ENCODE assay signal across 8 cellular contexts in the genomic region with DNA sequence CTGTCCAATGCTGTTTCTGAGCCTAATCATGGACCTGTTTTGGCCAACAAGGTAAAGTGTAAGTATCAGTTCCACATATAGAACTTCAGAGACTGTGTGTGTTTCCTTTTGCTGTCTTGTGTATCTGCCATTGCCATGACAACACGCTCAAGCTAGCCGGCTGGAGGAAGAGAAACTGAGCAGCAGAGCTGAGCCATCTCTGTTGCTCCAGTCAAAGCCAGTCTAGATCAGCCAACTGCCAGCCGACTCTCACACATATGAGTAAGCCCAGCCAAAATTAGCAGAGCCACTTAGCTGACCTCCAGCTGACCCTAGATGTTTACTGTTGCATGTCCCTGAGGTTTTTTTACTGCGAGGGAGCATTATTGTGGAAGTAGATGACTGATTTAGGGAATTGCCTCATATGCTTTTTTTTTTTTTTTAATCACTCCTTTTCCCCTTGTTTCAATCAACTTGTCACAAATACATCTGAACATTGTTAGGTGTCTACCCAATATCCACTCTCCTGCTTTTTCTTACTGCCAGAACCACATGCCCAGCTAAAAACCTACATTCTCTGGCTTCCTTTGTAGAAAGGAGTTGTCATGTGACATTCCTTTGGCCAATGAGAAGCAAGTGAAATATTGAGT.
DNase-seq lines count a peak whose midpoint lies in the region; ATAC-seq and TF ChIP-seq lines count a peak whose summit lies in the region.

No MANE protein-coding gene starts in this region.

- TF ChIP-seq CTCF in coronary artery (IDR thresholded peaks at IDR 0.05) = no peak

- H3K27ac ChIP-seq in coronary artery = no peak overlapping the region

- ATAC-seq in HG02623 (IDR thresholded peaks at IDR 0.05; ENCODE audit: unreplicated experiment) = peak; percentile 87
- peak; percentile 79 for ATAC-seq in esophagus mucosa

- no peak overlapping the region for H3K4me3 ChIP-seq in coronary artery

- DNase-seq in activated T-cell treated with anti-CD3 and anti-CD28 coated beads for 48 hours (ENCODE audit: low read depth) = peak; percentile 50
- DNase-seq in activated T-cell treated with anti-CD3 and anti-CD28 coated beads for 4 hours = no peak
- DNase-seq in NCI-H226 = peak; percentile 24
- DNase-seq in NCI-H2171 (lab: John Stamatoyannopoulos, UW) = no peak
- DNase-seq in LoVo (ENCODE audit: low spot score) = no peak
- no peak for DNase-seq in coronary artery (ENCODE audit: low spot score)

Comparison
In these comparisons a context has a peak if more than half of its experiments do, and no peak if none do; other contexts are left out.
1. DNase-seq: peak in activated T-cell treated with anti-CD3 and anti-CD28 coated beads for 48 hours (single experiment) and NCI-H226 (single experiment); none in activated T-cell treated with anti-CD3 and anti-CD28 coated beads for 4 hours (single experiment), NCI-H2171 (single experiment), LoVo (single experiment) and coronary artery (single experiment).